In genomic region chr19:58408152-58409009, GRCh38 we compare ENCODE assay signal across 8 cellular contexts. TPM values are rescaled to one million over a fixed set of nuclear protein-coding genes. Genes with fewer than 3 reads are reported as not detected.
DNase-seq lines count a peak whose midpoint lies in the region; ATAC-seq, FAIRE-seq and TF ChIP-seq lines count a peak whose summit lies in the region.

Gene ZNF584 (plus strand): TSS chr19:58408649. CDS start chr19:58409148, 499 bp downstream.

- H3K27ac ChIP-seq in adrenal gland (peak within 1 kb of the TSS; percentile 51 to 96 (median 87)), heart left ventricle (peak within 1 kb of the TSS; percentile 84 to 97 (median 92))

- peaks cover 3 to 19% of the 10 kb centered on the region in 2 donors for H3K4me1 ChIP-seq in adrenal gland (replicated peaks in 1 of 2)
- H3K4me1 ChIP-seq in heart left ventricle = peaks cover 0 to 26% (median 22%) of the 10 kb centered on the region in 12 donors

- peak; percentile 57; the same call in 1 of the 2 replicates for TF ChIP-seq POLR2A in GM12891 (IDR thresholded peaks at IDR 0.05; ENCODE audit: low read depth, low read length)
- TF ChIP-seq POLR2A in adrenal gland (IDR thresholded peaks at IDR 0.05) = peak; percentile 84 to 89
- TF ChIP-seq POLR2A in heart left ventricle (IDR thresholded peaks at IDR 0.05) = peak; percentile 61 to 95

- TF ChIP-seq CTCF in adrenal gland (IDR thresholded peaks at IDR 0.05) (no peak), heart left ventricle (IDR thresholded peaks at IDR 0.05) (peak in 5 of 12 donors; percentile 12 to 33 (median 24)), type B pancreatic cell (conservative IDR thresholded peaks at IDR 0.05) (no peak)

- no peaks in the 10 kb centered on the region for H3K27me3 ChIP-seq in adrenal gland
- no peaks in the 10 kb centered on the region for H3K27me3 ChIP-seq in heart left ventricle

- 0 to 1% (median 0%) methylated on average over 12 to 100 of the region's 100 CpGs for WGBS in adrenal gland, 4 donors
- 0 to 1% (median 0%) methylated on average over 34 to 100 of the region's 100 CpGs for WGBS in heart left ventricle, 4 donors

- no peaks in the 10 kb centered on the region for H3K9me3 Mint-ChIP-seq in type B pancreatic cell

- H3K36me3 ChIP-seq in adrenal gland (replicated peaks in 1 of 2) (no peaks in the 10 kb centered on the region), heart left ventricle (peaks cover 0 to 8% (median 0%) of the 10 kb centered on the region in 9 donors)

- DNase-seq in GM12891 (ENCODE audit: insufficient read length, low spot score) (peak; percentile 96), NCI-H1436 treated with DMSO at 0.1 percent for 48 hours (lab: John Stamatoyannopoulos, UW) (peak; percentile 91), T follicular helper cell (ENCODE audit: low read depth) (peak; percentile 88), adrenal gland (peak; percentile 95 to 98 (median 96)), heart left ventricle (peak; percentile 96 to 98 (median 97)), pons (ENCODE audit: low spot score) (peak; percentile 97), type B pancreatic cell (ENCODE audit: extremely low spot score, unreplicated experiment) (peak; percentile 97)

- peaks cover 21% of the 10 kb centered on the region for H3K4me1 Mint-ChIP-seq in type B pancreatic cell (ENCODE audit: unreplicated experiment)

- H3K9me3 ChIP-seq in adrenal gland (replicated peaks in 1 of 3) (no peaks in the 10 kb centered on the region), heart left ventricle (no peaks in the 10 kb centered on the region)

- intact Hi-C loops in adrenal gland (cut with DNase I) (no loop called here), heart left ventricle (cut with DNase I) (loop anchor here in 1 of 10 donors (2.0 kb wide), 1 partner anchor 30 kb away; no protein-coding TSS in a partner anchor)

- H3K27me3 Mint-ChIP-seq in type B pancreatic cell = no peaks in the 10 kb centered on the region

- peak; percentile 96 for ATAC-seq in HG02852 (IDR thresholded peaks at IDR 0.05; ENCODE audit: unreplicated experiment)
- ATAC-seq in heart left ventricle = peak; percentile 97 to 99 (median 98)

- peak within 1 kb of the TSS; percentile 95 for H3K4me3 Mint-ChIP-seq in type B pancreatic cell

- peaks cover 8% of the 10 kb centered on the region for H3K36me3 Mint-ChIP-seq in type B pancreatic cell

- peak within 1 kb of the TSS; percentile 94 for H3K27ac Mint-ChIP-seq in type B pancreatic cell

- peak; percentile 94 for FAIRE-seq in GM12891 (lab: Jason Lieb, UNC)

- H3K4me3 ChIP-seq in adrenal gland (peak within 1 kb of the TSS; percentile 75 to 90 (median 82)), heart left ventricle (peak within 1 kb of the TSS; percentile 61 to 99 (median 88))

TF ChIP-seq in GM12891, 5 proteins besides CTCF, POLR2A, EP300 and RAD21:
- TF ChIP-seq TAF1 (IDR thresholded peaks at IDR 0.05; ENCODE audit: low read depth, low read length) (peak; percentile 79), PAX5 (IDR thresholded peaks at IDR 0.05; ENCODE audit: insufficient read depth, low read length, severe bottlenecking) (peak; percentile 70), POU2F2 (IDR thresholded peaks at IDR 0.05; ENCODE audit: low read depth, low read length) (no peak), POLR2AphosphoS5 (IDR thresholded peaks at IDR 0.05; ENCODE audit: low read depth, low read length) (peak; percentile 76; the same call in 1 of the 2 replicates), SPI1 (IDR thresholded peaks at IDR 0.05; ENCODE audit: low read depth, low read length) (no peak)

RNA-seq across cellular contexts. Expression of gene ZNF584, which starts in this region (rescaled TPM):
- 3.1 TPM for polyA plus RNA-seq in GM12891 (2012; ENCODE audit: low read depth, missing spikeins)
- 10 to 100 TPM; 11.7 to 37.5 (median 16.9) TPM for total RNA-seq in adrenal gland
- polyA plus RNA-seq in adrenal gland = 10 to 100 TPM in 1 of 3 donors, 1 to 10 TPM in 2; 7.1 to 12.3 (median 9.7) TPM
- 10 to 100 TPM; 12.7 to 21.6 (median 16.9) TPM for total RNA-seq in heart left ventricle
- 10 to 100 TPM in 1 of 2 donors, 1 to 10 TPM in 1; 6.1 to 31.4 TPM for polyA plus RNA-seq in heart left ventricle
- total RNA-seq in type B pancreatic cell (ENCODE audit: low replicate concordance) = 10.1 and 18.2 TPM in 2 replicates

Comparison
In these comparisons a context has a peak if more than half of its experiments do, and no peak if none do; other contexts are left out.
1. Peak in every context shown above with its lines: DNase-seq, ATAC-seq, H3K4me3 ChIP-seq and H3K27ac ChIP-seq.